In the genomic region with DNA sequence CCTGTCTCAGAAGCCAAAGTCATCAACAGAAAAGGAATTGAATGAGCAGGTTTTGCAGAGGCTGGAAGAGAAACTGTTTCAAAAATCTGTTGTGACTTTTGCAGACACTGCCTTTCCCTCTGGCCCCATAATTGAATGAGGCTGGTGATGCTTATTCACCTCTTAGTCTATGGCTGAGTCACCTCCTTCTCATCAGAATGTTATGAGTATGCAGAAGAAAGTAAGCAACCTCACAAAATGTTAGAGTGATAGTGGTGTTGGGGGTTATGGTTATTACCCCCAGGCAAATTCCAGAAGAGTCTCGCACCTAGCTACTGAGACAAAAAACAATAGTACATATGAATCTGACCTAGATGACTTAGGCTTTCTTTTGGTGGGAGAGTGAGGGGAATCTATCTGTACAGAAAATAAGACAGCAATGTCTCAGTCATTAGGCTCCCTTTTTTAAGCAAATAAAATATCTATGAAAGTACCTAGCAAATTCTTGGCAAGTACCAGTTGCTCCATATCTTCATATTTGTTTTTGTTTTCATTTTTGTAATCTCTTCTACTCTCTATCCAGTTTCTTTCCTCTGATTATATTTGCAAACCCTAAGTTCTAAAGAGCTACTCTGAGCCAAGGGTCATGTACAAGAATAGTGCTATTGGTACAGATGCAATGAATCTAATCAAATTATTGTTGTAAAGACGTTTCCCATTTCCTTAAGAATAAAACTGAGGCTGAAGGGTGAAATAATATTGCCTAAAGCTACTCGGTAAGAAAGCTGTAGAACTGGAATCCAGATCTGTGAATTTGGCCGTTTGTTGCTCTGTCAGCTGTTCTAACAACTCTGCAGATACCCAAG, we compare ENCODE assay signal across 15 cellular contexts.
A peak's percentile ranks its signal among the peaks of the same experiment; 100 is the strongest.
DNase-seq lines count a peak whose midpoint lies in the region; ATAC-seq and TF ChIP-seq lines count a peak whose summit lies in the region.
"Had no signal": no experiment of that assay in that cellular context is flagged by ENCODE, and none has a peak within 500 bp of the region (broad histone marks: within the 10 kb centered on the region; RNA-seq: fewer than 3 reads in every experiment).

No MANE protein-coding gene starts in this region.

- no peak overlapping the region for H3K4me3 Mint-ChIP-seq in immature natural killer cell
- H3K4me3 Mint-ChIP-seq: stimulated activated naive CD8-positive, alpha-beta T cell treated with anti-CD3 and anti-CD28 coated beads, Interleukin-15, amount 100 ng/mL, for 72 hours; T-cell had no signal

- DNase-seq in A172 (ENCODE audit: low spot score) = peak; percentile 87
- peak; percentile 94 for DNase-seq in HCEC 1CT
- DNase-seq in T1000 (lab: John Stamatoyannopoulos, UW) = peak; percentile 49
- peak; percentile 90 for DNase-seq in fibroblast of the aortic adventitia (ENCODE audit: low read depth)
- DNase-seq in immature natural killer cell = no peak
- DNase-seq in DMS79 (lab: John Stamatoyannopoulos, UW) = no peak
- no peak for DNase-seq in SKM-1 (lab: John Stamatoyannopoulos, UW; ENCODE audit: unreplicated experiment)
- DNase-seq: body of pancreas; foreskin melanocyte; pancreas; stimulated activated naive CD8-positive, alpha-beta T cell treated with anti-CD3 and anti-CD28 coated beads, Interleukin-15, amount 100 ng/mL, for 72 hours; T-cell had no signal

- no peak overlapping the region for H3K4me3 ChIP-seq in fibroblast of the aortic adventitia (ENCODE audit: low read depth, low read length)
- H3K4me3 ChIP-seq: BLaER1, body of pancreas, pancreas had no signal

- no peaks in the 10 kb centered on the region for H3K36me3 Mint-ChIP-seq in immature natural killer cell
- H3K36me3 Mint-ChIP-seq: T-cell had no signal

- H3K4me1 Mint-ChIP-seq in immature natural killer cell = no peaks in the 10 kb centered on the region
- H3K4me1 Mint-ChIP-seq: stimulated activated naive CD8-positive, alpha-beta T cell treated with anti-CD3 and anti-CD28 coated beads, Interleukin-15, amount 100 ng/mL, for 72 hours; T-cell had no signal

- peaks cover 0 to 3% (median 3%) of the 10 kb centered on the region in 3 donors for H3K27me3 Mint-ChIP-seq in immature natural killer cell (ENCODE audit: low read depth in 3 of 3)
- H3K27me3 Mint-ChIP-seq: stimulated activated naive CD8-positive, alpha-beta T cell treated with anti-CD3 and anti-CD28 coated beads, Interleukin-15, amount 100 ng/mL, for 72 hours had no signal

- peaks cover 0 to 19% (median 5%) of the 10 kb centered on the region in 6 donors for H3K9me3 Mint-ChIP-seq in immature natural killer cell

- no peak for ATAC-seq in GM21825 (IDR thresholded peaks at IDR 0.05; ENCODE audit: unreplicated experiment)
- ATAC-seq: body of pancreas; left lobe of liver; stimulated activated naive CD8-positive, alpha-beta T cell treated with anti-CD3 and anti-CD28 coated beads, Interleukin-15, amount 100 ng/mL, for 72 hours; T-cell had no signal

- TF ChIP-seq CTCF in fibroblast of the aortic adventitia (IDR thresholded peaks at IDR 0.05; ENCODE audit: insufficient read depth, low read length) = no peak

- H3K27ac Mint-ChIP-seq in immature natural killer cell = no peak overlapping the region
- H3K27ac Mint-ChIP-seq: stimulated activated naive CD8-positive, alpha-beta T cell treated with anti-CD3 and anti-CD28 coated beads, Interleukin-15, amount 100 ng/mL, for 72 hours; T-cell had no signal

Comparison
In these comparisons a context has a peak if more than half of its experiments do, and no peak if none do; other contexts are left out.
1. DNase-seq: peak in A172 (single experiment), HCEC 1CT (single experiment), T1000 (single experiment) and fibroblast of the aortic adventitia (single experiment); none in immature natural killer cell (0 of 3), DMS79 (single experiment) and SKM-1 (single experiment).